In genomic region chr18:34283506-34283905, GRCh38 we compare ENCODE assay signal across 1 cellular context.
TF ChIP-seq lines count a peak whose summit lies in the region.

No MANE protein-coding gene starts in this region.

TF ChIP-seq in WTC11, 78 proteins besides CTCF, POLR2A, EP300 and RAD21 (continued from another document):
- no peak for TF ChIP-seq ARID4B (CRISPR knock-in tag; IDR thresholded peaks at IDR 0.05; ENCODE audit: borderline replicate concordance)
- no peak for TF ChIP-seq ZNF317 (CRISPR knock-in tag; IDR thresholded peaks at IDR 0.05; ENCODE audit: borderline replicate concordance, low read depth)
- TF ChIP-seq GTF2I (CRISPR knock-in tag; conservative IDR thresholded peaks at IDR 0.05) = no peak
- TF ChIP-seq, protein P1, sequence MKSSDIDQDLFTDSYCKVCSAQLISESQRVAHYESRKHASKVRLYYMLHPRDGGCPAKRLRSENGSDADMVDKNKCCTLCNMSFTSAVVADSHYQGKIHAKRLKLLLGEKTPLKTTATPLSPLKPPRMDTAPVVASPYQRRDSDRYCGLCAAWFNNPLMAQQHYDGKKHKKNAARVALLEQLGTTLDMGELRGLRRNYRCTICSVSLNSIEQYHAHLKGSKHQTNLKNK (CRISPR knock-in tag; IDR thresholded peaks at IDR 0.05) = no peak
- no peak for TF ChIP-seq NR1H2 (CRISPR knock-in tag; IDR thresholded peaks at IDR 0.05)
- no peak for TF ChIP-seq ZNF121 (CRISPR knock-in tag; IDR thresholded peaks at IDR 0.05)
